24 cellular contexts compared by ENCODE assay signal in the genomic region with DNA sequence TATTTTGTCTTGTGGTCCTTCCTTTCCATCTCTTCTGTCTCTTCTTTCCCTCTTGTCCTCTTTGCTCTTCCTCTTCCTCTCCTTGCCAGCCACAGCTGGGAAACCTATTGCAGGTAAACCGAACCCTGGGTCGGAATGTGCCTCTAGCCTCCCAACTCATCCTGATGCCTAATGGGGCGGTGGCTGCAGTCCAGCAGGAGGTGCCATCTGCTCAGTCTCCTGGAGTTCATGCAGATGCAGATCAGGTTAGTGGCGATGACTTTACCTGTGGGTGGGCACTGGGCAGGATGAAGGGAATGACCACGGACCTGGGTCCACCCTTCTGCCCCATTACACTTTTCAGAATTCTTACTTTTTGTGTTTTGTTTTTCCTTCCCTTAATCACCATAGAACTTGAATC. TPM values are rescaled to one million over a fixed set of nuclear protein-coding genes. Genes with fewer than 3 reads are reported as not detected.
A peak's percentile ranks its signal among the peaks of the same experiment; 100 is the strongest.
DNase-seq lines count a peak whose midpoint lies in the region; ATAC-seq and TF ChIP-seq lines count a peak whose summit lies in the region.
"Had no signal": no experiment of that assay in that cellular context is flagged by ENCODE, and none has a peak within 500 bp of the region (broad histone marks: within the 10 kb centered on the region; RNA-seq: fewer than 3 reads in every experiment).

No MANE protein-coding gene starts in this region.

- POLR2A ChIA-PET in MCF 10A (lab: Yijun Ruan, JAX): no interaction called here

- no peak overlapping the region for H3K27ac ChIP-seq in 22Rv1
- no peak overlapping the region for H3K27ac ChIP-seq in endodermal cell (ENCODE audit: low read depth, low read length)
- H3K27ac ChIP-seq: SJCRH30 had no signal

- no peak overlapping the region for H3K4me3 ChIP-seq in GM06990 (replicated peaks; ENCODE audit: low read depth, low read length)
- no peak overlapping the region for H3K4me3 ChIP-seq in Loucy (ENCODE audit: low read length, poor library complexity, severe bottlenecking)
- H3K4me3 ChIP-seq in endodermal cell (ENCODE audit: low read length): no peak overlapping the region
- H3K4me3 ChIP-seq: HAP-1, MG63, SJCRH30 had no signal

- no peak overlapping the region for H3K4me3 Mint-ChIP-seq in endodermal cell
- H3K4me3 Mint-ChIP-seq in MCF 10A (ENCODE audit: unreplicated experiment): no peak overlapping the region
- H3K4me3 Mint-ChIP-seq in CD14-positive monocyte: no peak overlapping the region
- H3K4me3 Mint-ChIP-seq in activated CD8-positive, alpha-beta memory T cell treated with anti-CD3 and anti-CD28 coated beads, Interleukin-2, amount 10 ng/mL, durations not matched to agents 7 days and 5 days: no peak overlapping the region
- H3K4me3 Mint-ChIP-seq: CD4-positive, alpha-beta T cell; T-cell had no signal

- no peaks in the 10 kb centered on the region for H3K9me3 Mint-ChIP-seq in endodermal cell
- H3K9me3 Mint-ChIP-seq in MCF 10A (ENCODE audit: unreplicated experiment): no peaks in the 10 kb centered on the region
- H3K9me3 Mint-ChIP-seq in CD14-positive monocyte: no peaks in the 10 kb centered on the region
- H3K9me3 Mint-ChIP-seq in activated CD8-positive, alpha-beta memory T cell treated with anti-CD3 and anti-CD28 coated beads, Interleukin-2, amount 10 ng/mL, durations not matched to agents 7 days and 5 days (ENCODE audit: low read depth): no peaks in the 10 kb centered on the region
- H3K9me3 Mint-ChIP-seq: CD4-positive, alpha-beta T cell; T-cell had no signal

- H3K4me1 Mint-ChIP-seq in endodermal cell (peaks cover 6% of the 10 kb centered on the region), MCF 10A (ENCODE audit: insufficient read depth, unreplicated experiment) (no peaks in the 10 kb centered on the region), CD14-positive monocyte (no peaks in the 10 kb centered on the region)
- no peaks in the 10 kb centered on the region for H3K4me1 Mint-ChIP-seq in activated CD8-positive, alpha-beta memory T cell treated with anti-CD3 and anti-CD28 coated beads, Interleukin-2, amount 10 ng/mL, durations not matched to agents 7 days and 5 days

- H3K9ac ChIP-seq in Loucy (ENCODE audit: low read depth, low read length, poor library complexity, severe bottlenecking) (no peak overlapping the region), endodermal cell (ENCODE audit: extremely low read depth, low read length, poor library complexity, severe bottlenecking) (no peak overlapping the region)

- intact Hi-C loops in MCF 10A (cut with micrococcal nuclease) (no loop called here), CD14-positive monocyte (cut with micrococcal nuclease) (no loop called here)

- H2AFZ ChIP-seq in Loucy (ENCODE audit: low read length): no peak overlapping the region

- no peak for ATAC-seq in activated CD8-positive, alpha-beta memory T cell treated with anti-CD3 and anti-CD28 coated beads, Interleukin-2, amount 10 ng/mL, durations not matched to agents 7 days and 5 days
- ATAC-seq: T-cell had no signal

- no peaks in the 10 kb centered on the region for H4K20me1 ChIP-seq in Loucy (ENCODE audit: insufficient read depth, low read length, poor library complexity, severe bottlenecking)

- H3K79me2 ChIP-seq in Loucy (ENCODE audit: insufficient read depth, low read length): no peaks in the 10 kb centered on the region

- peak; percentile 13; the same call in 1 of the 2 replicates for TF ChIP-seq CTCF in 22Rv1 (IDR thresholded peaks at IDR 0.05)
- peak; percentile 3 for TF ChIP-seq CTCF in GM06990 (IDR thresholded peaks at IDR 0.05; ENCODE audit: insufficient read depth, low read length, poor library complexity, severe bottlenecking)
- TF ChIP-seq CTCF in Loucy (conservative IDR thresholded peaks at IDR 0.05; ENCODE audit: low read length): 0 out of 2 replicates have a peak, but pooled peaks have one; percentile 19
- TF ChIP-seq CTCF in endodermal cell (conservative IDR thresholded peaks at IDR 0.05): peak; percentile 59
- no peak for TF ChIP-seq CTCF in MCF 10A (IDR thresholded peaks at IDR 0.05; ENCODE audit: unreplicated experiment)
- no peak for TF ChIP-seq CTCF in CD14-positive monocyte (IDR thresholded peaks at IDR 0.05)

- BruUV-seq in MCF 10A (replicated peaks; lab: Mats Ljungman, UMichigan): no TSS peak

- H3K36me3 ChIP-seq in GM06990 (ENCODE audit: control insufficient read depth, insufficient read depth, low read length) (no peaks in the 10 kb centered on the region), Loucy (ENCODE audit: insufficient read depth, low read length) (peaks cover 13% of the 10 kb centered on the region; the same call in 1 of the 2 replicates), endodermal cell (ENCODE audit: control insufficient read depth, insufficient read depth, low read length) (peaks cover 57% of the 10 kb centered on the region)

- H3K36me3 Mint-ChIP-seq in endodermal cell (ENCODE audit: low read depth) (peaks cover 39% of the 10 kb centered on the region), MCF 10A (ENCODE audit: insufficient read depth, unreplicated experiment) (peaks cover 37% of the 10 kb centered on the region), CD14-positive monocyte (peaks cover 0 to 3% of the 10 kb centered on the region in 2 donors)
- H3K36me3 Mint-ChIP-seq in activated CD8-positive, alpha-beta memory T cell treated with anti-CD3 and anti-CD28 coated beads, Interleukin-2, amount 10 ng/mL, durations not matched to agents 7 days and 5 days: no peaks in the 10 kb centered on the region

- H3K4me1 ChIP-seq in Loucy (ENCODE audit: insufficient read depth, low read length, poor library complexity, severe bottlenecking) (no peaks in the 10 kb centered on the region), endodermal cell (ENCODE audit: control insufficient read depth, insufficient read depth, low read length) (no peaks in the 10 kb centered on the region)
- H3K4me1 ChIP-seq: BE2C, HAP-1, SJCRH30 had no signal

- H3K4me2 ChIP-seq in Loucy (ENCODE audit: low read depth, low read length, poor library complexity, severe bottlenecking): no peak overlapping the region

- H3F3A ChIP-seq in Loucy (ENCODE audit: low read depth): no peaks in the 10 kb centered on the region

- no peaks in the 10 kb centered on the region for H3K9me3 ChIP-seq in Loucy (ENCODE audit: insufficient read depth, low read depth, low read length)
- no peaks in the 10 kb centered on the region for H3K9me3 ChIP-seq in endodermal cell (ENCODE audit: control insufficient read depth, low read length)
- H3K9me3 ChIP-seq: BE2C, HAP-1, MG63, SJCRH30 had no signal

- no peaks in the 10 kb centered on the region for H3K9me2 ChIP-seq in Loucy (replicated peaks; ENCODE audit: low read depth, low read length)

- no peaks in the 10 kb centered on the region for H3K27me3 ChIP-seq in GM06990 (replicated peaks; ENCODE audit: control insufficient read depth, insufficient read depth, low read length)
- H3K27me3 ChIP-seq in Loucy (ENCODE audit: insufficient read depth, low read length, poor library complexity, severe bottlenecking): no peaks in the 10 kb centered on the region
- no peaks in the 10 kb centered on the region for H3K27me3 ChIP-seq in endodermal cell (ENCODE audit: control insufficient read depth, insufficient read depth, low read length, poor library complexity, severe bottlenecking)
- H3K27me3 ChIP-seq: BE2C, MG63, SJCRH30 had no signal

- H3K27ac Mint-ChIP-seq in endodermal cell: no peak overlapping the region
- H3K27ac Mint-ChIP-seq in MCF 10A (ENCODE audit: low read depth, unreplicated experiment): no peak overlapping the region
- H3K27ac Mint-ChIP-seq in CD14-positive monocyte: peak overlapping the region in 1 of 7 donors; percentile 19
- H3K27ac Mint-ChIP-seq in activated CD8-positive, alpha-beta memory T cell treated with anti-CD3 and anti-CD28 coated beads, Interleukin-2, amount 10 ng/mL, durations not matched to agents 7 days and 5 days: no peak overlapping the region
- H3K27ac Mint-ChIP-seq: CD4-positive, alpha-beta T cell; T-cell had no signal

- DNase-seq in GM06990 (ENCODE audit: extremely low read depth, insufficient read length): no peak
- DNase-seq in endodermal cell: peak; percentile 56
- DNase-seq in MCF 10A (ENCODE audit: unreplicated experiment): no peak
- DNase-seq in CD14-positive monocyte (ENCODE audit: low spot score): no peak
- no peak for DNase-seq in activated CD8-positive, alpha-beta memory T cell treated with anti-CD3 and anti-CD28 coated beads, Interleukin-2, amount 10 ng/mL, durations not matched to agents 7 days and 5 days
- DNase-seq: BE2C; CD4-positive, alpha-beta T cell; COR-L47; DMS 273 treated with DMSO at 0.1 percent for 48 hours; IMR-90; Karpas-422; MG63; NCI-H1417; NCI-H1694 treated with DMSO at 0.1 percent for 48 hours; NCI-H2081 treated with DMSO at 0.1 percent for 48 hours; NCI-H2171 treated with DMSO at 0.1 percent for 48 hours; NCI-H446; NCI-H526; OCI-M1; SJCRH30; T-cell had no signal

- H3K27me3 Mint-ChIP-seq in endodermal cell (ENCODE audit: insufficient read depth) (no peaks in the 10 kb centered on the region), MCF 10A (ENCODE audit: insufficient read depth, unreplicated experiment) (no peaks in the 10 kb centered on the region), CD14-positive monocyte (ENCODE audit: low read depth in 3 of 3) (no peaks in the 10 kb centered on the region)
- H3K27me3 Mint-ChIP-seq in activated CD8-positive, alpha-beta memory T cell treated with anti-CD3 and anti-CD28 coated beads, Interleukin-2, amount 10 ng/mL, durations not matched to agents 7 days and 5 days: no peaks in the 10 kb centered on the region
- H3K27me3 Mint-ChIP-seq: CD4-positive, alpha-beta T cell; T-cell had no signal

- WGBS in endodermal cell (ENCODE audit: insufficient coverage in 1 of 2, insufficient read length in 1 of 2), 2 experiments: 88% methylated on average over 5 of the region's 5 CpGs; no CpG with 5 or more reads in 1 of the 2 experiments

- CTCF ChIA-PET in MCF 10A (lab: Yijun Ruan, JAX): interaction anchor here (1.3 kb wide), 1 partner anchor 8 kb away, joined by 8 read pairs; the partner anchor contains the start of gene PHC1
- CTCF ChIA-PET in activated CD8-positive, alpha-beta memory T cell treated with anti-CD3 and anti-CD28 coated beads, Interleukin-2, amount 10 ng/mL, durations not matched to agents 7 days and 5 days (lab: Charles Lee): interaction anchor here (2.0 kb wide), 1 partner anchor 32 kb away, joined by 4 read pairs; no protein-coding TSS in a partner anchor

RNA-seq across cellular contexts. Expression of gene PHC1, which starts 8.2 kb away (rescaled TPM):
- total RNA-seq in endodermal cell: 100 to 1,000 TPM; 100 to 538 TPM
- 128 TPM for polyA plus RNA-seq in endodermal cell (2013, experiment 1 of 2)
- polyA plus RNA-seq in endodermal cell (2013, experiment 2 of 2): 90.0 TPM
- total RNA-seq in MCF 10A (2022): 23.0 TPM in 2 replicates
- 1 to 10 TPM in 1 of 2 donors, under 1 TPM in 1; 0.58 to 1.4 TPM for polyA plus RNA-seq in CD14-positive monocyte
- 1 to 10 TPM; 5.1 to 9.2 TPM for total RNA-seq in activated CD8-positive, alpha-beta memory T cell treated with anti-CD3 and anti-CD28 coated beads, Interleukin-2, amount 10 ng/mL, durations not matched to agents 7 days and 5 days

RNA-seq across cellular contexts. Expression of gene M6PR, which starts 26.9 kb away (rescaled TPM):
- total RNA-seq in endodermal cell (100 to 1,000 TPM; 116 to 255 TPM), MCF 10A (2022) (130 and 159 TPM in 2 replicates)
- 90.8 TPM for polyA plus RNA-seq in endodermal cell (2013, experiment 1 of 2)
- polyA plus RNA-seq in endodermal cell (2013, experiment 2 of 2): 86.5 TPM
- 100 to 1,000 TPM; 268 to 285 TPM for polyA plus RNA-seq in CD14-positive monocyte
- total RNA-seq in activated CD8-positive, alpha-beta memory T cell treated with anti-CD3 and anti-CD28 coated beads, Interleukin-2, amount 10 ng/mL, durations not matched to agents 7 days and 5 days: 100 to 1,000 TPM; 182 to 206 TPM

Comparison
In these comparisons a context has a peak if more than half of its experiments do, and no peak if none do; other contexts are left out.
1. CTCF ChIP-seq: peak in 22Rv1 (single experiment), GM06990 (single experiment), Loucy (single experiment) and endodermal cell (single experiment); none in MCF 10A (single experiment) and CD14-positive monocyte (single experiment).